In the genomic region with DNA sequence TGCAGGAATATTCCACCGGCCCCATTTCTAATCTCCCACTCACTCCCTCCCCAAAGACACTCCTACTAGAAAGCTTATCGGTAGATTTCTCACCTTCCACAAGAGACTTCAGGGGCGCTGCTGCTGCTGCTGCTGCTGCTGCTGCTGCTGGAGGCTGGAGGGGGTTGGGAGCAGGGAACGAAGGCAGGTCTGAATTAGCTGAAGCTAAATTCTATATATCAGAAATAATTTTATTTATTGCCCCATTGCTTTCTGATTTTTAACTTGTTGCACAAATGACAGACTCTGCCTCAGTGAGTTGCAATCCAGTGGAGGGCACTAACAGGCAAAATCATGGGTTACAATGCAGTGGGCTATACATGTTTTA, we compare ENCODE assay signal across 8 cellular contexts. TPM values are rescaled to one million over a fixed set of nuclear protein-coding genes. Genes with fewer than 3 reads are reported as not detected.
DNase-seq lines count a peak whose midpoint lies in the region; ATAC-seq and TF ChIP-seq lines count a peak whose summit lies in the region.

No MANE protein-coding gene starts in this region.

- H3K9me3 ChIP-seq in PC-9 (ENCODE audit: insufficient read depth, low read depth), result no peaks in the 10 kb centered on the region
- no peaks in the 10 kb centered on the region for H3K9me3 ChIP-seq in colonic mucosa
- H3K9me3 ChIP-seq in lower lobe of right lung, result no peaks in the 10 kb centered on the region
- no peaks in the 10 kb centered on the region for H3K9me3 ChIP-seq in transverse colon

- 1% methylated on average over 4 of the region's 4 CpGs; no CpG with 5 or more reads in 1 of the 2 donors for WGBS in transverse colon (ENCODE audit: low coverage in 1 of 2), 2 donors

- peak overlapping the region; percentile 67 for H3K4me3 ChIP-seq in PC-9
- H3K4me3 ChIP-seq in colonic mucosa, result peak overlapping the region; percentile 40
- peak overlapping the region; percentile 54 for H3K4me3 ChIP-seq in lower lobe of right lung
- peak overlapping the region in 3 of 4 donors; percentile 39 to 62 (median 41) for H3K4me3 ChIP-seq in transverse colon

- no peaks in the 10 kb centered on the region for H3K79me2 ChIP-seq in PC-9 (ENCODE audit: low read depth)

- H3F3A ChIP-seq in PC-9 (ENCODE audit: insufficient read depth, low read depth), result peaks cover 6% of the 10 kb centered on the region; the same call in 1 of the 2 replicates

- TF ChIP-seq POLR2A in transverse colon (IDR thresholded peaks at IDR 0.05), result no peak

- H3K4me1 ChIP-seq in PC-9 (replicated peaks; ENCODE audit: insufficient read depth) (peaks cover 9% of the 10 kb centered on the region), colonic mucosa (peaks cover 6% of the 10 kb centered on the region), lower lobe of right lung (peaks cover 18% of the 10 kb centered on the region), transverse colon (peaks cover 3 to 16% (median 13%) of the 10 kb centered on the region in 4 donors)

- no peak for TF ChIP-seq EP300 in transverse colon (IDR thresholded peaks at IDR 0.05; ENCODE audit: low read depth)

- peak overlapping the region; percentile 97 for H2AFZ ChIP-seq in PC-9

- H3K4me2 ChIP-seq in PC-9, result peak overlapping the region; percentile 95

- BruUV-seq in PC-9 (replicated peaks; lab: Mats Ljungman, UMichigan), result no TSS peak

- peaks cover 43% of the 10 kb centered on the region for H3K27me3 Mint-ChIP-seq in T-helper 1 cell treated with Interleukin-12 subunit alpha and Interleukin-12 subunit beta and Interleukin-4 antibody, amounts not matched to agents 30 μg/mL and 1 μg/mL, for 36 hours (ENCODE audit: low read depth)

- H3K9me2 ChIP-seq in PC-9 (ENCODE audit: insufficient read depth), result no peaks in the 10 kb centered on the region

- no peaks in the 10 kb centered on the region for H4K20me1 ChIP-seq in PC-9 (ENCODE audit: insufficient read depth)

- ATAC-seq in HG03159 (IDR thresholded peaks at IDR 0.05; ENCODE audit: unreplicated experiment), result peak; percentile 31
- peak; percentile 32 to 35 for ATAC-seq in lower lobe of right lung

- no peak overlapping the region for H3K27ac Mint-ChIP-seq in T-helper 1 cell treated with Interleukin-12 subunit alpha and Interleukin-12 subunit beta and Interleukin-4 antibody, amounts not matched to agents 30 μg/mL and 1 μg/mL, for 36 hours

- intact Hi-C loops in PC-9 (cut with micrococcal nuclease; ENCODE audit: unreplicated experiment) (loop anchor here (5.0 kb wide), 1 partner anchor 62 kb away; no protein-coding TSS in a partner anchor), colonic mucosa (cut with DNase I) (loop anchor here (5.0 kb wide), 1 partner anchor 43 kb away; no protein-coding TSS in a partner anchor), lower lobe of right lung (cut with DNase I) (no loop called here), transverse colon (cut with DNase I; ENCODE audit: low total_unique reads) (no loop called here)

- TF ChIP-seq CTCF in PC-9 (conservative IDR thresholded peaks at IDR 0.05) (no peak), colonic mucosa (IDR thresholded peaks at IDR 0.05) (no peak), lower lobe of right lung (IDR thresholded peaks at IDR 0.05) (no peak), transverse colon (IDR thresholded peaks at IDR 0.05) (no peak)

- peaks cover 15% of the 10 kb centered on the region for H3K4me1 Mint-ChIP-seq in T-helper 1 cell treated with Interleukin-12 subunit alpha and Interleukin-12 subunit beta and Interleukin-4 antibody, amounts not matched to agents 30 μg/mL and 1 μg/mL, for 36 hours (ENCODE audit: low read depth)

- H3K4me3 Mint-ChIP-seq in T-helper 1 cell treated with Interleukin-12 subunit alpha and Interleukin-12 subunit beta and Interleukin-4 antibody, amounts not matched to agents 30 μg/mL and 1 μg/mL, for 36 hours, result peak overlapping the region; percentile 85

- peak overlapping the region; percentile 19 to 28 for H3K9ac ChIP-seq in colonic mucosa (ENCODE audit: low read depth in 2 of 2, low read length in 2 of 2)

- CTCF ChIA-PET in PC-9 (lab: Charles Lee), result interaction anchor here (0.6 kb wide), 1 partner anchor 306 kb away, joined by 3 read pairs; no protein-coding TSS in a partner anchor

- no peaks in the 10 kb centered on the region for H3K36me3 ChIP-seq in PC-9 (ENCODE audit: low read depth)
- H3K36me3 ChIP-seq in colonic mucosa, result no peaks in the 10 kb centered on the region
- H3K36me3 ChIP-seq in lower lobe of right lung, result no peaks in the 10 kb centered on the region
- H3K36me3 ChIP-seq in transverse colon, result no peaks in the 10 kb centered on the region

- H3K27ac ChIP-seq in PC-9 (no peak overlapping the region), colonic mucosa (peak overlapping the region; percentile 40), lower lobe of right lung (peak overlapping the region; percentile 78), transverse colon (peak overlapping the region; percentile 70 to 88 (median 82))

- no peaks in the 10 kb centered on the region for H3K9me3 Mint-ChIP-seq in T-helper 1 cell treated with Interleukin-12 subunit alpha and Interleukin-12 subunit beta and Interleukin-4 antibody, amounts not matched to agents 30 μg/mL and 1 μg/mL, for 36 hours

- peaks cover 11% of the 10 kb centered on the region; the same call in 1 of the 2 replicates for H3K27me3 ChIP-seq in PC-9 (ENCODE audit: insufficient read depth, low read depth)
- no peaks in the 10 kb centered on the region for H3K27me3 ChIP-seq in colonic mucosa
- no peaks in the 10 kb centered on the region for H3K27me3 ChIP-seq in lower lobe of right lung (ENCODE audit: low read depth)
- no peaks in the 10 kb centered on the region for H3K27me3 ChIP-seq in transverse colon

- in situ Hi-C loops in transverse colon (cut with MboI; ENCODE audit: low pct_ligation_motif_present in 1 of 4, low pct_unique_long_range_greater_than_20kb in 1 of 4, low sequenced_read_pairs in 3 of 4), result no loop called here

- POLR2A ChIA-PET in PC-9 (lab: Charles Lee; ENCODE audit: unreplicated experiment), result no interaction called here

- no peaks in the 10 kb centered on the region for H3K36me3 Mint-ChIP-seq in T-helper 1 cell treated with Interleukin-12 subunit alpha and Interleukin-12 subunit beta and Interleukin-4 antibody, amounts not matched to agents 30 μg/mL and 1 μg/mL, for 36 hours (ENCODE audit: low read depth)

- DNase-seq in T-helper 1 cell (no peak), PC-9 (no peak), colonic mucosa (peak; percentile 24), lower lobe of right lung (no peak), transverse colon (no peak), NCI-H526 treated with DMSO at 0.1 percent for 48 hours (lab: John Stamatoyannopoulos, UW) (no peak)

RNA-seq across cellular contexts. Expression of gene HLF, which starts 25.8 kb away (rescaled TPM):
- total RNA-seq in PC-9 (2021) (not detected in 2 replicates), colonic mucosa (1 to 10 TPM in 1 of 2 donors, under 1 TPM in 1; 0.69 to 3.0 TPM), lower lobe of right lung (29.4 TPM), transverse colon (10 to 100 TPM in 3 of 4 donors, 1 to 10 TPM in 1; 8.5 to 17.5 (median 13.3) TPM)

Comparison
In these comparisons a context has a peak if more than half of its experiments do, and no peak if none do; other contexts are left out.
1. intact Hi-C loops: an anchor here in PC-9 (5.0 kb wide) and colonic mucosa (5.0 kb wide); none called in lower lobe of right lung and transverse colon.